ENCODE assay signal across 8 cellular contexts in the genomic region with DNA sequence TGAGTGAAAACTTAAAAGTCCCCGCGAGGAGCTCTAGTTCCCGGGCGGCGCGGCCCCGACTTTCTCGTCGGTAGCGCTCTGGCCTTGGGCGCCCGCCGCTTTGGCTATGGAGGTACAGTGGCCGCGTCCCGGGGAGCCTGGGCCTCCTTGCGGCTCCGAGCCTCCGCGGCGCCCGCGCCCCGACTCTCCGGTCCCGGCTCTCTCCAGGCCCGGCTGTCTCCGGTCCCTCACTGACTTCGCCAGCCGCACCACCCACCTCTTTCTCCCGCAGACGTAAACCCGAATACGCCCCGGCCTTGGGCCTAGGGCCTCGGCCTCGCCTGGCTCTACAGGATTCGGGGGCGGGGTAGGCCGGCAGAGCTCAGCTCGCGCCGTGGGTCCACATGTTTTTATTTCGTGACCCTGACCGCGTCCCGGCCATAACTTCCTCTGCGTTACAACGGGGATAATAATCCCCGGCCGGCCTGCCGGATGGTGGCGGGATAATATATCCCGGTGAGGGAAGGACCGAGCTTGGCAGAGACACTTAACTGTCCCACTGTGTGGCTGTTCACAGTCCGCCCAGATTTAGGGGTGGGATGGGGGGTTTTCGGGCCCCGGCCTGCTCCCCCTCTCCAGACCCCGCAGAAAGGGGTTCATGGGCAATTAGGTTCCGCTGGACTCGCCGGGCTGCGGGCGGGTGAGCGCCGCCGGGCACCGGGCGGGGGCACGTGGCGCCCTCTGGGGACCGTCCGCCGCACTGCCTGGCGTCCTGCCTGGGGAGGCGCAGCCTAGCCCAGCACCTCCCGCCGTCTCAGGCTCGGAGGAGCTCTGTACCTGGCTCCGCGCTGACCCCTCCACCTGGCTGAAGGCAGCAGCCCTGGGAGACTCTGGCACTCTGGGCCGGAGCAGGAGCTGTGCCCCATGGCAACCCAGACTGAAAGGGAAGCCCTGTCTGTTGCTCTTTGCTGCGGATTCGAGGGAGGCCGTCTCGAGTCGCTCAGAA. TPM values are rescaled to one million over a fixed set of nuclear protein-coding genes. Genes with fewer than 3 reads are reported as not detected.
DNase-seq lines count a peak whose midpoint lies in the region; ATAC-seq and TF ChIP-seq lines count a peak whose summit lies in the region.

No MANE protein-coding gene starts in this region.

- POLR2A ChIA-PET in HEK293 (lab: Yijun Ruan, JAX) = interaction anchor here (1.1 to 4.4 kb wide), 2 partner anchors 12 to 904 kb away, joined by 4 to 69 read pairs; a partner anchor contains a TSS

- H3K27me3 ChIP-seq in SJCRH30 (no peaks in the 10 kb centered on the region; the same call in 1 of the 2 replicates), foreskin keratinocyte (peaks cover 78% of the 10 kb centered on the region), parathyroid adenoma (ENCODE audit: control insufficient read depth, insufficient read depth, low read length) (peaks cover 22% of the 10 kb centered on the region)

- H3K9me3 ChIP-seq in HEK293 (ENCODE audit: control insufficient read depth, insufficient read depth, low read depth, low read length) (no peaks in the 10 kb centered on the region), SJCRH30 (replicated peaks) (no peaks in the 10 kb centered on the region), parathyroid adenoma (ENCODE audit: control insufficient read depth, low read length) (no peaks in the 10 kb centered on the region)

- H3K4me1 ChIP-seq in HEK293 (ENCODE audit: control insufficient read depth, insufficient read depth, low read length) = peaks cover 2% of the 10 kb centered on the region; the same call in 1 of the 2 replicates
- H3K4me1 ChIP-seq in SJCRH30 = no peaks in the 10 kb centered on the region
- H3K4me1 ChIP-seq in foreskin keratinocyte = no peaks in the 10 kb centered on the region
- no peaks in the 10 kb centered on the region for H3K4me1 ChIP-seq in parathyroid adenoma

- H3K36me3 ChIP-seq in HEK293 (ENCODE audit: control insufficient read depth in 2 of 2, insufficient read depth in 1 of 2, low read length in 2 of 2) = no peaks in the 10 kb centered on the region
- H3K36me3 ChIP-seq in SJCRH30 = no peaks in the 10 kb centered on the region
- H3K36me3 ChIP-seq in parathyroid adenoma (ENCODE audit: control insufficient read depth, insufficient read depth, low read length) = no peaks in the 10 kb centered on the region

- H3K4me3 ChIP-seq in GM12864 (ENCODE audit: low read depth, low read length) (no peak overlapping the region), HEK293 (ENCODE audit: low read depth, low read length) (peak overlapping the region; percentile 58), SJCRH30 (peak overlapping the region; percentile 55), parathyroid adenoma (ENCODE audit: low read depth, low read length) (peak overlapping the region; percentile 13)

- peak; percentile 27 for TF ChIP-seq CTCF in GM12864 (IDR thresholded peaks at IDR 0.05; ENCODE audit: low read depth, low read length, missing control alignments)
- peak; percentile 78 for TF ChIP-seq CTCF in HEK293 (tag by site-specific recombination; IDR thresholded peaks at IDR 0.05)
- peak; percentile 63 for TF ChIP-seq CTCF in foreskin keratinocyte (conservative IDR thresholded peaks at IDR 0.05)
- TF ChIP-seq CTCF in parathyroid adenoma (IDR thresholded peaks at IDR 0.05) = no peak

- no peak overlapping the region for H2AFZ ChIP-seq in parathyroid adenoma

- H3K79me2 ChIP-seq in parathyroid adenoma = no peaks in the 10 kb centered on the region

- H3K27ac ChIP-seq in HEK293 (ENCODE audit: extremely low read depth, low read depth, low read length) = peak overlapping the region; percentile 86
- peak overlapping the region; percentile 15; the same call in 1 of the 2 replicates for H3K27ac ChIP-seq in SJCRH30
- H3K27ac ChIP-seq in foreskin keratinocyte = no peak overlapping the region
- no peak overlapping the region for H3K27ac ChIP-seq in parathyroid adenoma

- DNase-seq in GM12864 (ENCODE audit: low read depth) (no peak), SJCRH30 (peak in 1 of 2 experiments; percentile 38), foreskin keratinocyte (peak in 1 of 2 donors; percentile 29), middle frontal gyrus (ENCODE audit: extremely low spot score, low spot score) (no peak), SKM-1 (lab: John Stamatoyannopoulos, UW; ENCODE audit: unreplicated experiment) (no peak)
- DNase-seq in stimulated activated CD4-positive, alpha-beta T cell treated with anti-CD3 and anti-CD28 coated beads, Interleukin-4, amount 100 ng/mL, for 1 hour = no peak

- H3K4me2 ChIP-seq in parathyroid adenoma (ENCODE audit: low read length) = peak overlapping the region; percentile 49

- no peak overlapping the region for H3K9ac ChIP-seq in parathyroid adenoma

- CTCF ChIA-PET in HEK293 (lab: Yijun Ruan, JAX) = interaction anchor here (0.6 to 2.0 kb wide), 27 partner anchors 9 to 1464 kb away, joined by 3 to 22 read pairs (median 3); a partner anchor contains a TSS

- peak; percentile 83 for ATAC-seq in foreskin keratinocyte

TF ChIP-seq in HEK293, 187 proteins besides CTCF, POLR2A, EP300 and RAD21 (continues in another document):
- TF ChIP-seq ZNF211 (tag by site-specific recombination; IDR thresholded peaks at IDR 0.05; ENCODE audit: low read depth) (no peak), ZNF521 (tag by site-specific recombination; IDR thresholded peaks at IDR 0.05) (no peak), REPIN1 (tag by site-specific recombination; IDR thresholded peaks at IDR 0.05; ENCODE audit: low read depth) (no peak), ZNF112 (tag by site-specific recombination; IDR thresholded peaks at IDR 0.05) (no peak), ZNF169 (tag by site-specific recombination; IDR thresholded peaks at IDR 0.05) (no peak), ZNF600 (tag by site-specific recombination; IDR thresholded peaks at IDR 0.05) (peak; percentile 74), ZNF133 (tag by site-specific recombination; IDR thresholded peaks at IDR 0.05) (no peak), EGR2 (tag by site-specific recombination; IDR thresholded peaks at IDR 0.05; ENCODE audit: low read depth) (peak; percentile 52), ZNF223 (tag by site-specific recombination; IDR thresholded peaks at IDR 0.05) (no peak), KLF16 (tag by site-specific recombination; IDR thresholded peaks at IDR 0.05) (0 out of 2 replicates have a peak, but pooled peaks have one; percentile 18), GLI4 (tag by site-specific recombination; IDR thresholded peaks at IDR 0.05) (no peak), KLF9 (tag by site-specific recombination; IDR thresholded peaks at IDR 0.05; ENCODE audit: low read depth) (no peak), TCF7L2 (IDR thresholded peaks at IDR 0.05; ENCODE audit: borderline replicate concordance, low read depth, low read length) (no peak)
- TF ChIP-seq, protein P1, sequence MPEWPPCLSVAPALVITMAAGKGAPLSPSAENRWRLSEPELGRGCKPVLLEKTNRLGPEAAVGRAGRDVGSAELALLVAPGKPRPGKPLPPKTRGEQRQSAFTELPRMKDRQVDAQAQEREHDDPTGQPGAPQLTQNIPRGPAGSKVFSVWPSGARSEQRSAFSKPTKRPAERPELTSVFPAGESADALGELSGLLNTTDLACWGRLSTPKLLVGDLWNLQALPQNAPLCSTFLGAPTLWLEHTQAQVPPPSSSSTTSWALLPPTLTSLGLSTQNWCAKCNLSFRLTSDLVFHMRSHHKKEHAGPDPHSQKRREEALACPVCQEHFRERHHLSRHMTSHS (tag by site-specific recombination; IDR thresholded peaks at IDR 0.05) = no peak
- TF ChIP-seq, protein P2, sequence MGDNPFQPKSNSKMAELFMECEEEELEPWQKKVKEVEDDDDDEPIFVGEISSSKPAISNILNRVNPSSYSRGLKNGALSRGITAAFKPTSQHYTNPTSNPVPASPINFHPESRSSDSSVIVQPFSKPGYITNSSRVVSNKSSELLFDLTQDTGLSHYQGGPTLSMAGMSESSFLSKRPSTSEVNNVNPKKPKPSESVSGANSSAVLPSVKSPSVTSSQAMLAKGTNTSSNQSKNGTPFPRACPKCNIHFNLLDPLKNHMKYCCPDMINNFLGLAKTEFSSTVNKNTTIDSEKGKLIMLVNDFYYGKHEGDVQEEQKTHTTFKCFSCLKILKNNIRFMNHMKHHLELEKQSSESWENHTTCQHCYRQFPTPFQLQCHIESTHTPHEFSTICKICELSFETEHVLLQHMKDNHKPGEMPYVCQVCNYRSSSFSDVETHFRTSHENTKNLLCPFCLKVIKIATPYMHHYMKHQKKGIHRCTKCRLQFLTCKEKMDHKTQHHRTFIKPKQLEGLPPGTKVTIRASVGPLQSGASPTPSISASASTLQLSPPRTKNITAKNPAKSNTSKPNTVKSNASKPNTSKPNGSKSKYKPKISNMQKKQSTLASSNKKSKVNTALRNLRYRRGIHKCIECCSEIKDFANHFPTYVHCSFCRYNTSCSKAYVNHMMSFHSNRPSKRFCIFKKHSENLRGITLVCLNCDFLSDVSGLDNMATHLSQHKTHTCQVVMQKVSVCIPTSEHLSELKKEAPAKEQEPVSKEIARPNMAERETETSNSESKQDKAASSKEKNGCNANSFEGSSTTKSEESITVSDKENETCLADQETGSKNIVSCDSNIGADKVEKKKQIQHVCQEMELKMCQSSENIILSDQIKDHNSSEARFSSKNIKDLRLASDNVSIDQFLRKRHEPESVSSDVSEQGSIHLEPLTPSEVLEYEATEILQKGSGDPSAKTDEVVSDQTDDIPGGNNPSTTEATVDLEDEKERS (tag by site-specific recombination; IDR thresholded peaks at IDR 0.05) = no peak
- TF ChIP-seq, protein P3, sequence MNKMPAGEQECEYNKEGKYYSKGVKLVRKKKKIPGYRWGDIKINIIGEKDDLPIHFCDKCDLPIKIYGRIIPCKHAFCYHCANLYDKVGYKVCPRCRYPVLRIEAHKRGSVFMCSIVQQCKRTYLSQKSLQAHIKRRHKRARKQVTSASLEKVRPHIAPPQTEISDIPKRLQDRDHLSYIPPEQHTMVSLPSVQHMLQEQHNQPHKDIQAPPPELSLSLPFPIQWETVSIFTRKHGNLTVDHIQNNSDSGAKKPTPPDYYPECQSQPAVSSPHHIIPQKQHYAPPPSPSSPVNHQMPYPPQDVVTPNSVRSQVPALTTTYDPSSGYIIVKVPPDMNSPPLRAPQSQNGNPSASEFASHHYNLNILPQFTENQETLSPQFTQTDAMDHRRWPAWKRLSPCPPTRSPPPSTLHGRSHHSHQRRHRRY (tag by site-specific recombination; IDR thresholded peaks at IDR 0.05) = no peak
- TF ChIP-seq, protein P4, sequence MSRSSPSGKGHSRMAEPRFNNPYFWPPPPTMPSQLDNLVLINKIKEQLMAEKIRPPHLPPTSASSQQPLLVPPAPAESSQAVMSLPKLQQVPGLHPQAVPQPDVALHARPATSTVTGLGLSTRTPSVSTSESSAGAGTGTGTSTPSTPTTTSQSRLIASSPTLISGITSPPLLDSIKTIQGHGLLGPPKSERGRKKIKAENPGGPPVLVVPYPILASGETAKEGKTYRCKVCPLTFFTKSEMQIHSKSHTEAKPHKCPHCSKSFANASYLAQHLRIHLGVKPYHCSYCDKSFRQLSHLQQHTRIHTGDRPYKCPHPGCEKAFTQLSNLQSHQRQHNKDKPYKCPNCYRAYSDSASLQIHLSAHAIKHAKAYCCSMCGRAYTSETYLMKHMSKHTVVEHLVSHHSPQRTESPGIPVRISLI (tag by site-specific recombination; IDR thresholded peaks at IDR 0.05) = no peak

RNA-seq across cellular contexts. Expression of a gene that starts 10.1 kb away (rescaled TPM):
- 24.9 and 26.8 TPM in 2 replicates for total RNA-seq in SJCRH30 (2014; rRNA removed; shearing (Covaris generic))
- total RNA-seq in foreskin keratinocyte = not detected in 2 replicates
- not detected in 2 replicates for polyA plus RNA-seq in foreskin keratinocyte

Comparison
In these comparisons a context has a peak if more than half of its experiments do, and no peak if none do; other contexts are left out.
1. H3K27ac ChIP-seq: peak in HEK293 (single experiment) and SJCRH30 (single experiment); none in foreskin keratinocyte (single experiment) and parathyroid adenoma (single experiment).
2. RNA of a gene that starts 10.1 kb away (total RNA-seq): 24.9 to 26.8 TPM in SJCRH30; not detected in foreskin keratinocyte; every median in the first group is over 10 times any median in the second.